ENCODE assay signal across 8 cellular contexts in the genomic region with DNA sequence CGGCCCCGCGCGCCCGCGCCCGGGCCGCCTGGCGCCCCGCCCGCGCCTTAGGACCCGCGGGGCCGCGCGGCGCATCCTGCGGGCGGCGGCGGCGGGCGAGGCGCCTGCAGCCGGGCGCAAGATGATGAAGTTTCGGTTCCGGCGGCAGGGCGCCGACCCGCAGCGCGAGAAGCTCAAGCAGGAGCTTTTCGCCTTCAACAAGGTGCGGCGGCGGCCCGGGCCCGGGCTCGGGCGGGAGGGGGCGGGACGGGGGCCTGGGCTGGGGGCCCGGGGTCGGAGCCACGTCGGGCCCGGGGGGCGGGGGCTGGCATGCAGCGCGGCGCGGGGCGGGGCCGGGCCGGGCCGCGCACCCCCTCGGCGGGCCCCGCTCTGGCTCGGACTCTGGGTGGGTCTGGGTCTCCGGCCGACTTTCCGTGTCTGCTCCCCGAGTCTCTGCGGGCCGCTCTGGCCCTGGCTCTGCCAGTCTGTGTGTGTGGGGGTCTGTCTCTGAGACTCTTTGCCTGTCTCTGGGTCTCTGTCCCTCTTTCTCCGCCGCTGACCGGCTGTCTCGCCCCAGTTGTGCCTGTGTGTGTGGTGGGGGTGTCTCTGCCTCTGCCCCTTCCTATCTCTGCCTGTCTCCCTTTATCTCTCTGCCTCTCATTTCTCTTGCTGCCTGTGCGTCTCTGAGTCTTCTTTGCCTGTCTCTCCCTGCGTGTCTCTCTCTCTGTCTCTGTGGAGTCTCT. TPM values are rescaled to one million over a fixed set of nuclear protein-coding genes. Genes with fewer than 3 reads are reported as not detected.
A peak's percentile ranks its signal among the peaks of the same experiment; 100 is the strongest.
DNase-seq lines count a peak whose midpoint lies in the region; ATAC-seq and TF ChIP-seq lines count a peak whose summit lies in the region.

A gene (plus strand): TSS at position 74 of the 722 bp plus-strand sequence. CDS start 48 bp downstream, at position 122.

- 0 out of 2 replicates have a peak, but pooled peaks cover 3% of the 10 kb centered on the region for H3F3A ChIP-seq in GM23338 (replicated peaks; ENCODE audit: low read depth)

- H3K27me3 ChIP-seq in GM23338 (ENCODE audit: insufficient read depth) (no peaks in the 10 kb centered on the region), Peyer's patch (no peaks in the 10 kb centered on the region), mucosa of rectum (ENCODE audit: control insufficient read depth in 2 of 2, insufficient read depth in 2 of 2, low read length in 2 of 2) (no peaks in the 10 kb centered on the region)

- peak within 1 kb of the TSS; percentile 63 to 67 for H3K9ac ChIP-seq in mucosa of rectum (ENCODE audit: low read depth in 1 of 2, low read length in 2 of 2)

- peak within 1 kb of the TSS; percentile 67 for H2AFZ ChIP-seq in GM23338

- peak; percentile 2; the same call in 2 of the 3 replicates for ATAC-seq in GM23338

- H3K36me3 ChIP-seq in GM23338 (ENCODE audit: insufficient read depth) = no peaks in the 10 kb centered on the region
- H3K36me3 ChIP-seq in Peyer's patch = no peaks in the 10 kb centered on the region
- no peaks in the 10 kb centered on the region for H3K36me3 ChIP-seq in mucosa of rectum (ENCODE audit: control insufficient read depth in 2 of 2, insufficient read depth in 2 of 2, low read length in 2 of 2)
- no peaks in the 10 kb centered on the region for H3K36me3 ChIP-seq in urinary bladder (ENCODE audit: insufficient read depth)

- under 1% methylated on average over 76 of the region's 76 CpGs for WGBS in urinary bladder

- TF ChIP-seq CTCF in GM12864 (IDR thresholded peaks at IDR 0.05; ENCODE audit: low read depth, low read length, missing control alignments) = no peak
- no peak for TF ChIP-seq CTCF in GM23338 (conservative IDR thresholded peaks at IDR 0.05; ENCODE audit: low read depth in 2 of 2)
- no peak for TF ChIP-seq CTCF in Peyer's patch (IDR thresholded peaks at IDR 0.05)

- H3K4me3 ChIP-seq in GM12864 (ENCODE audit: low read depth, low read length) (peak within 1 kb of the TSS; percentile 62), GM23338 (peak within 1 kb of the TSS; percentile 96), Peyer's patch (peak within 1 kb of the TSS; percentile 51 to 81 (median 72)), mucosa of rectum (ENCODE audit: low read length in 2 of 2) (peak within 1 kb of the TSS; percentile 67 to 72), urinary bladder (ENCODE audit: low read depth, low read length) (peak within 1 kb of the TSS; percentile 90)

- no peaks in the 10 kb centered on the region for H3K9me3 ChIP-seq in Peyer's patch
- no peaks in the 10 kb centered on the region for H3K9me3 ChIP-seq in mucosa of rectum (ENCODE audit: control insufficient read depth in 2 of 2, low read length in 2 of 2)

- H3K4me1 Mint-ChIP-seq in GM23338 = peaks cover 19% of the 10 kb centered on the region

- H3K4me1 ChIP-seq in GM23338 (ENCODE audit: insufficient read depth) = peaks cover 16% of the 10 kb centered on the region
- peaks cover 3 to 18% (median 11%) of the 10 kb centered on the region in 4 donors for H3K4me1 ChIP-seq in Peyer's patch
- H3K4me1 ChIP-seq in mucosa of rectum (ENCODE audit: control insufficient read depth in 2 of 2, insufficient read depth in 2 of 2, low read length in 2 of 2) = peaks cover 4 to 8% of the 10 kb centered on the region in 2 donors
- H3K4me1 ChIP-seq in urinary bladder (ENCODE audit: insufficient read depth) = no peaks in the 10 kb centered on the region

- H4K20me1 ChIP-seq in GM23338 (replicated peaks; ENCODE audit: insufficient read depth) = peaks cover 4% of the 10 kb centered on the region

- TF ChIP-seq POLR2A in Peyer's patch (IDR thresholded peaks at IDR 0.05) = no peak

- peak within 1 kb of the TSS; percentile 93 for H3K4me3 Mint-ChIP-seq in GM23338

- peak within 1 kb of the TSS; percentile 100 for H3K27ac Mint-ChIP-seq in GM23338

- H3K27ac ChIP-seq in GM23338 (ENCODE audit: low read depth) (peak within 1 kb of the TSS; percentile 99), Peyer's patch (peak within 1 kb of the TSS; percentile 18 to 75 (median 48)), mucosa of rectum (ENCODE audit: low read depth in 2 of 2, low read length in 2 of 2) (peak within 1 kb of the TSS in 1 of 2 donors; percentile 28), urinary bladder (ENCODE audit: low read depth) (peak within 1 kb of the TSS; percentile 54)

- no peaks in the 10 kb centered on the region for H3K9me2 ChIP-seq in GM23338 (ENCODE audit: insufficient read depth)

- peaks cover 15% of the 10 kb centered on the region for H3K27me3 Mint-ChIP-seq in GM23338 (ENCODE audit: insufficient read depth, low read depth, poor library complexity)

- H3K4me2 ChIP-seq in GM23338 = peak within 1 kb of the TSS; percentile 97

- H3K79me2 ChIP-seq in GM23338 (replicated peaks; ENCODE audit: insufficient read depth) = peaks cover 47% of the 10 kb centered on the region

- no peaks in the 10 kb centered on the region for H3K9me3 Mint-ChIP-seq in GM23338

- H3K36me3 Mint-ChIP-seq in GM23338 (ENCODE audit: low read depth) = no peaks in the 10 kb centered on the region; the same call in 2 of the 3 replicates

- no peak for DNase-seq in GM12864 (ENCODE audit: low read depth)
- DNase-seq in GM23338 (ENCODE audit: low spot score) = no peak
- no peak for DNase-seq in Peyer's patch
- no peak for DNase-seq in dermis blood vessel endothelial cell
- DNase-seq in NCI-H2196 (lab: John Stamatoyannopoulos, UW; ENCODE audit: unreplicated experiment) = no peak
- DNase-seq in D341Med (ENCODE audit: low spot score) = no peak

TF ChIP-seq in GM23338, 12 proteins besides CTCF, POLR2A, EP300 and RAD21 (continues in another document):
- peak; percentile 68 for TF ChIP-seq CREB1 (CRISPR knock-in tag; IDR thresholded peaks at IDR 0.05; ENCODE audit: low read depth)
- TF ChIP-seq, protein P1, sequence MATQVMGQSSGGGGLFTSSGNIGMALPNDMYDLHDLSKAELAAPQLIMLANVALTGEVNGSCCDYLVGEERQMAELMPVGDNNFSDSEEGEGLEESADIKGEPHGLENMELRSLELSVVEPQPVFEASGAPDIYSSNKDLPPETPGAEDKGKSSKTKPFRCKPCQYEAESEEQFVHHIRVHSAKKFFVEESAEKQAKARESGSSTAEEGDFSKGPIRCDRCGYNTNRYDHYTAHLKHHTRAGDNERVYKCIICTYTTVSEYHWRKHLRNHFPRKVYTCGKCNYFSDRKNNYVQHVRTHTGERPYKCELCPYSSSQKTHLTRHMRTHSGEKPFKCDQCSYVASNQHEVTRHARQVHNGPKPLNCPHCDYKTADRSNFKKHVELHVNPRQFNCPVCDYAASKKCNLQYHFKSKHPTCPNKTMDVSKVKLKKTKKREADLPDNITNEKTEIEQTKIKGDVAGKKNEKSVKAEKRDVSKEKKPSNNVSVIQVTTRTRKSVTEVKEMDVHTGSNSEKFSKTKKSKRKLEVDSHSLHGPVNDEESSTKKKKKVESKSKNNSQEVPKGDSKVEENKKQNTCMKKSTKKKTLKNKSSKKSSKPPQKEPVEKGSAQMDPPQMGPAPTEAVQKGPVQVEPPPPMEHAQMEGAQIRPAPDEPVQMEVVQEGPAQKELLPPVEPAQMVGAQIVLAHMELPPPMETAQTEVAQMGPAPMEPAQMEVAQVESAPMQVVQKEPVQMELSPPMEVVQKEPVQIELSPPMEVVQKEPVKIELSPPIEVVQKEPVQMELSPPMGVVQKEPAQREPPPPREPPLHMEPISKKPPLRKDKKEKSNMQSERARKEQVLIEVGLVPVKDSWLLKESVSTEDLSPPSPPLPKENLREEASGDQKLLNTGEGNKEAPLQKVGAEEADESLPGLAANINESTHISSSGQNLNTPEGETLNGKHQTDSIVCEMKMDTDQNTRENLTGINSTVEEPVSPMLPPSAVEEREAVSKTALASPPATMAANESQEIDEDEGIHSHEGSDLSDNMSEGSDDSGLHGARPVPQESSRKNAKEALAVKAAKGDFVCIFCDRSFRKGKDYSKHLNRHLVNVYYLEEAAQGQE (IDR thresholded peaks at IDR 0.05; ENCODE audit: unreplicated experiment) = no peak

RNA-seq across cellular contexts. Expression of the gene that starts here (rescaled TPM):
- total RNA-seq in GM23338 (2014; rRNA removed; shearing (Covaris generic)) = 118 and 129 TPM in 2 replicates
- 5.9 TPM in 2 replicates for polyA plus RNA-seq in GM23338 (2016; fragmentation: Nextera tagmentation; extraction: Ambion mirVana)
- 10 to 100 TPM in 3 of 4 donors, 1 to 10 TPM in 1; 7.5 to 19.0 (median 15.4) TPM for total RNA-seq in Peyer's patch
- 27.9 and 40.0 TPM in 2 replicates for total RNA-seq in dermis blood vessel endothelial cell
- 25.6 TPM for total RNA-seq in urinary bladder
- polyA plus RNA-seq in urinary bladder = 24.5 TPM
